ENCODE assay signal across 2 cellular contexts in the genomic region with DNA sequence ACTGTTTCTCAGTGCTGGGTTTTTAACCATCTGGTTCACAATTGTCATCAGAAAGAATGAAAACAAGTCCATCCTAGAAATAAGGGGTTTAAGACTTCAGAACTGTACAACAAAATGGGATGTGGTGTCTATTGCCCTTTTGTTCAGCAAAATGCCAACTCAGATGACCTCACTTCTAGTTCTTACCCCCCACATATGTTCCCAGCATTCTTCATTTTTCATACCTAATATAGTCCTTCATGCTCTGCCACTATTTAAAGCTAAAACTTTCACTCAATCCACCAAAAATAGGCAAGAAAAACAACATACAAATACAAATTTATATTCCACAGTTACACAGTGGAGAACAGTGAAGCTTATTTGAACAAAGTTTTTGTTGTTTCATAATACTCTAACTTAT.
TF ChIP-seq lines count a peak whose summit lies in the region.

No MANE protein-coding gene starts in this region.

TF ChIP-seq in liver, 16 proteins besides CTCF, POLR2A, EP300 and RAD21 (continued from another document):
- TF ChIP-seq, protein P1, sequence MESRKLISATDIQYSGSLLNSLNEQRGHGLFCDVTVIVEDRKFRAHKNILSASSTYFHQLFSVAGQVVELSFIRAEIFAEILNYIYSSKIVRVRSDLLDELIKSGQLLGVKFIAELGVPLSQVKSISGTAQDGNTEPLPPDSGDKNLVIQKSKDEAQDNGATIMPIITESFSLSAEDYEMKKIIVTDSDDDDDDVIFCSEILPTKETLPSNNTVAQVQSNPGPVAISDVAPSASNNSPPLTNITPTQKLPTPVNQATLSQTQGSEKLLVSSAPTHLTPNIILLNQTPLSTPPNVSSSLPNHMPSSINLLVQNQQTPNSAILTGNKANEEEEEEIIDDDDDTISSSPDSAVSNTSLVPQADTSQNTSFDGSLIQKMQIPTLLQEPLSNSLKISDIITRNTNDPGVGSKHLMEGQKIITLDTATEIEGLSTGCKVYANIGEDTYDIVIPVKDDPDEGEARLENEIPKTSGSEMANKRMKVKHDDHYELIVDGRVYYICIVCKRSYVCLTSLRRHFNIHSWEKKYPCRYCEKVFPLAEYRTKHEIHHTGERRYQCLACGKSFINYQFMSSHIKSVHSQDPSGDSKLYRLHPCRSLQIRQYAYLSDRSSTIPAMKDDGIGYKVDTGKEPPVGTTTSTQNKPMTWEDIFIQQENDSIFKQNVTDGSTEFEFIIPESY (IDR thresholded peaks at IDR 0.05) = no peak
- no peak for TF ChIP-seq FOXA1 (IDR thresholded peaks at IDR 0.05)
- no peak for TF ChIP-seq FOXA2 (IDR thresholded peaks at IDR 0.05)
- TF ChIP-seq HNF4G (IDR thresholded peaks at IDR 0.05) = no peak

TF ChIP-seq in HepG2, 621 proteins besides CTCF, POLR2A, EP300 and RAD21 (continued from another document):
- TF ChIP-seq, protein P2, sequence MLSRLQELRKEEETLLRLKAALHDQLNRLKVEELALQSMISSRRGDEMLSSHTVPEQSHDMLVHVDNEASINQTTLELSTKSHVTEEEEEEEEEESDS (CRISPR knock-in tag; IDR thresholded peaks at IDR 0.05; ENCODE audit: borderline replicate concordance) = no peak
- no peak for TF ChIP-seq ZNF431 (CRISPR knock-in tag; IDR thresholded peaks at IDR 0.05; ENCODE audit: borderline replicate concordance, low read depth)
- no peak for TF ChIP-seq BORCS8-MEF2B (CRISPR knock-in tag; IDR thresholded peaks at IDR 0.05)
- TF ChIP-seq, protein P3, sequence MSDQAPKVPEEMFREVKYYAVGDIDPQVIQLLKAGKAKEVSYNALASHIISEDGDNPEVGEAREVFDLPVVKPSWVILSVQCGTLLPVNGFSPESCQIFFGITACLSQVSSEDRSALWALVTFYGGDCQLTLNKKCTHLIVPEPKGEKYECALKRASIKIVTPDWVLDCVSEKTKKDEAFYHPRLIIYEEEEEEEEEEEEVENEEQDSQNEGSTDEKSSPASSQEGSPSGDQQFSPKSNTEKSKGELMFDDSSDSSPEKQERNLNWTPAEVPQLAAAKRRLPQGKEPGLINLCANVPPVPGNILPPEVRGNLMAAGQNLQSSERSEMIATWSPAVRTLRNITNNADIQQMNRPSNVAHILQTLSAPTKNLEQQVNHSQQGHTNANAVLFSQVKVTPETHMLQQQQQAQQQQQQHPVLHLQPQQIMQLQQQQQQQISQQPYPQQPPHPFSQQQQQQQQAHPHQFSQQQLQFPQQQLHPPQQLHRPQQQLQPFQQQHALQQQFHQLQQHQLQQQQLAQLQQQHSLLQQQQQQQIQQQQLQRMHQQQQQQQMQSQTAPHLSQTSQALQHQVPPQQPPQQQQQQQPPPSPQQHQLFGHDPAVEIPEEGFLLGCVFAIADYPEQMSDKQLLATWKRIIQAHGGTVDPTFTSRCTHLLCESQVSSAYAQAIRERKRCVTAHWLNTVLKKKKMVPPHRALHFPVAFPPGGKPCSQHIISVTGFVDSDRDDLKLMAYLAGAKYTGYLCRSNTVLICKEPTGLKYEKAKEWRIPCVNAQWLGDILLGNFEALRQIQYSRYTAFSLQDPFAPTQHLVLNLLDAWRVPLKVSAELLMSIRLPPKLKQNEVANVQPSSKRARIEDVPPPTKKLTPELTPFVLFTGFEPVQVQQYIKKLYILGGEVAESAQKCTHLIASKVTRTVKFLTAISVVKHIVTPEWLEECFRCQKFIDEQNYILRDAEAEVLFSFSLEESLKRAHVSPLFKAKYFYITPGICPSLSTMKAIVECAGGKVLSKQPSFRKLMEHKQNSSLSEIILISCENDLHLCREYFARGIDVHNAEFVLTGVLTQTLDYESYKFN (CRISPR knock-in tag; conservative IDR thresholded peaks at IDR 0.05) = no peak
